1 cellular context compared by ENCODE assay signal in the genomic region with DNA sequence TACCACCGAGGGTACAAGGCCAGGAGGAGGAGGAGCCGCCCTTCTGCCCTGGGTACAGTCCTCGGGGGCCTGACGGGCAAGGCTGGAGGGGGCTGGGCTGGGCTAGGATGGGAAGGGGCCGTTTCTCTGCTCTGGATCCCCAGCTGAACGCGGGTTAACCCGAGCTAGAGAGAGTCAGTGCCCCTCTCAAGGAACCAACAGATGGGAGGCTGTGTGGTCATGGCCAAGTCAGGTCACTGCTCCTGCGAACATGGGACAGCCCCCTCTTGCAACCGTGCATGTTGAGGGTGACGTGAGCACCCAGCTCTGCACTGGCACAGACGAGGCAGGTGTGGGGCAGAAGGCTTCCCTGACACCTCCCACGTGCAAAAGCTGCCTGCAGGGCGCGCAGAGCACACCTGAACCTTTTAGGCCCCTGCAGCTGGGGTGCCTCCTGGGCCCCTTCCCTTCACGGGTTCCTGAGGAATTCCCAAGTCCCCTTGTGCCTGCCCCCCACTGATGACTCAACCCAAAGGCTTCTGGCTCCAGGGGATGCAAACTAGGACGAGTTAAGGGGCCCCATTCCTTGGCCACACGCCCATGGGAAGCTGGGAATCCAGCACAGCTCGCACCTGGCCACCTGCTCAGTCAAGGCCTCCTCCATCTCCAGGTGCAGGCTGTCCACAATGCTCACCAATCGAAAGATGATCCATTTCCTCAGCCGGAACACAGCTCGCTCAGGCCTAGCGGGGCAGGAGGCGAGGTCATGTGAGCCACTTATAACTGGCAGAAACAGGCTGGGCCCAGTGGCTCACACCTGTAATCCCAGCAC.
A peak's percentile ranks its signal among the peaks of the same experiment; 100 is the strongest.
TF ChIP-seq lines count a peak whose summit lies in the region.

No MANE protein-coding gene starts in this region.

TF ChIP-seq in HEK293, 187 proteins besides CTCF, POLR2A, EP300 and RAD21 (continued from another document):
- TF ChIP-seq PATZ1 (tag by site-specific recombination; IDR thresholded peaks at IDR 0.05), result 0 out of 2 replicates have a peak, but pooled peaks have one; percentile 16
TF ChIP-seq in HEK293: peak in this region for 3.
